Comparison of ENCODE assay signal across 18 cellular contexts in the genomic region with DNA sequence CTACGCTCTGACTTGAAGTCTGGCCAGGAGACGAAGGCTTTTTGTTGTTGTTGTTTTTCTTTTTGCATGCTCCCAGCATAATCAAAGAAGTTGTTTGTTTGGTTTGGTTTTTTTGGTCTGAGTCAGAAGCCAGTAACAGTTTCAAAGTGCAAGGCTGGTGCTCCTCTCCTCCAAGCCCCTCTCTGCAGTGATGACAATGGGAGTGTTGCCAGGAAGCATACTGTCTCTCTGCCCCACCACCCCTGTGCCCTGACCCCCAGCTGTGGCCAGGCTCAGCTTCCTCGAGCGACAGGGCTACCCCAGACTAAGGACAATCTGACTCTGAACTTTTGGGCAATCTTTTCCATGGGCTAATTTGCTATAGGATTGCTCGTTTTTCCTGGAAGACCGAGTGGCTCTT.
"Had no signal": no experiment of that assay in that cellular context is flagged by ENCODE, and none has a peak within 500 bp of the region (broad histone marks: within the 10 kb centered on the region; RNA-seq: fewer than 3 reads in every experiment).

No MANE protein-coding gene starts in this region.

- H3K27ac ChIP-seq: epithelial cell of prostate, lower lobe of right lung, parathyroid adenoma, upper lobe of left lung, VCaP had no signal

- H3K36me3 ChIP-seq: gastrocnemius medialis, heart left ventricle, lower lobe of right lung, upper lobe of left lung had no signal

- H3K4me1 ChIP-seq: lower lobe of right lung, parathyroid adenoma, upper lobe of left lung had no signal

- H3K79me2 ChIP-seq: parathyroid adenoma had no signal

- H3K27me3 ChIP-seq: gastrocnemius medialis, upper lobe of left lung had no signal

- H3K4me3 ChIP-seq: gastrocnemius medialis, heart left ventricle, lower lobe of right lung, upper lobe of left lung had no signal

- ATAC-seq: effector memory CD8-positive, alpha-beta T cell; left colon; lower lobe of right lung; naive thymus-derived CD4-positive, alpha-beta T cell; stimulated activated memory B cell treated with anti-CD40 and anti-IgM and Interleukin-4, amounts not matched to agents 10 μg/mL and 1 μg/mL and 100 μg/mL, for 72 hours had no signal

- H2AFZ ChIP-seq: parathyroid adenoma had no signal

- H3K9ac ChIP-seq: parathyroid adenoma had no signal

- DNase-seq: activated CD4-positive, alpha-beta memory T cell treated with anti-CD3 and anti-CD28 coated beads, Interleukin-2, amount 10 ng/mL, durations not matched to agents 7 days and 5 days; activated CD4-positive, alpha-beta T cell treated with anti-CD3 and anti-CD28 coated beads for 4 hours; activated gamma-delta T cell treated with Interleukin-2 at 50 U/mL for 16 hours; activated naive CD8-positive, alpha-beta T cell treated with anti-CD3 and anti-CD28 coated beads, Interleukin-2, amount 10 ng/mL, durations not matched to agents 7 days and 5 days; effector memory CD8-positive, alpha-beta T cell; gastrocnemius medialis; heart left ventricle; left colon; lower lobe of right lung; naive thymus-derived CD4-positive, alpha-beta T cell; retina; stimulated activated CD4-positive, alpha-beta T cell treated with anti-CD3 and anti-CD28 coated beads, Interleukin-2, amount 100 ng/mL, for 48 hours; substantia nigra; upper lobe of left lung had no signal
